In the genomic region with DNA sequence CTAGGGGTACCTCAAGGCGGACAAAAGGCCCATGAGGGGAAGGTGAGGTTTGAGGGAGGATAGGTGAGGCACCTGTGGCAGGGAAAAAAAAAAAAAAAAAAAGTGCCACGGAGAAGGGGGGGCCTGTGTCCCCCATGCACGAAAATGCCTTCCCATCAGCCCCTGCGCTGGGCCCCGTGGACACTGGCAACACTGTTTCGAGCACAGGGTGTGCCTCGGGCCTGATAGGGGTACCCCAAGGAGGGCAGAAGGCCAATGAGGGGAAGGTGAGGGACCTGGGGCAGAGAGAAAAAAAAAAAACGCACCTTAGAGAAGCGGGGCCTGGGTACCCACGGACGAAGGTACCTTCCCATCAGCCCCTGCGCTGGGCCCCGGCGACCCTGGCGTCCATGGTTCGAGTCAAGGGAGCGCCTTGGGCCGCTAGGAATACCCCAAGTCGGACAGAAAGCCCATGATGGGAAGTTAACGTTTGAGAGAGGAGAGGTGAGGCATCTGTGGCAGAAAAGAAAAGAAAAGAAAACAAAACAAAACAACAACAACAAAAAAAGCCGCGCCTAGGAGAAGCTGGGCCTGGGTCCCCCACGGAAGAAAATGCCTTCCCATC, we compare ENCODE assay signal across 7 cellular contexts.
A peak's percentile ranks its signal among the peaks of the same experiment; 100 is the strongest.
DNase-seq lines count a peak whose midpoint lies in the region; ATAC-seq and TF ChIP-seq lines count a peak whose summit lies in the region.
"Not testable (repeated sequence)": the region's sequence is repeated elsewhere in the genome, so short reads cannot be mapped to it uniquely, and the experiment has no call there.

No MANE protein-coding gene starts in this region.

- DNase-seq in SK-N-DZ (ENCODE audit: low spot score) = peak; percentile 0
- DNase-seq in activated CD8-positive, alpha-beta memory T cell treated with anti-CD3 and anti-CD28 coated beads for 24 hours = peak; percentile 52
- peak; percentile 20 for DNase-seq in activated naive CD4-positive, alpha-beta T cell treated with anti-CD3 and anti-CD28 coated beads, Interleukin-2, amount 10 ng/mL, durations not matched to agents 7 days and 5 days
- peak in 2 of 3 donors; percentile 10 to 32 for DNase-seq in right cardiac atrium
- peak in 1 of 3 donors; percentile 62 for DNase-seq in mucosa of descending colon
- peak; percentile 53 for DNase-seq in sciatic nerve (ENCODE audit: low spot score)
- DNase-seq in upper lobe of right lung = peak; percentile 54

- H3K27ac Mint-ChIP-seq in activated naive CD4-positive, alpha-beta T cell treated with anti-CD3 and anti-CD28 coated beads, Interleukin-2, amount 10 ng/mL, durations not matched to agents 7 days and 5 days = not testable (repeated sequence)

- WGBS in right cardiac atrium = 71% methylated on average over 11 of the region's 23 CpGs

- TF ChIP-seq CTCF in mucosa of descending colon (IDR thresholded peaks at IDR 0.05); upper lobe of right lung (IDR thresholded peaks at IDR 0.05): not testable (repeated sequence)

- not testable (repeated sequence) for H3K9me3 Mint-ChIP-seq in activated naive CD4-positive, alpha-beta T cell treated with anti-CD3 and anti-CD28 coated beads, Interleukin-2, amount 10 ng/mL, durations not matched to agents 7 days and 5 days

- not testable (repeated sequence) for ATAC-seq in right cardiac atrium, sciatic nerve, upper lobe of right lung
- peak; percentile 14 for ATAC-seq in mucosa of descending colon

- H3K4me1 Mint-ChIP-seq in activated naive CD4-positive, alpha-beta T cell treated with anti-CD3 and anti-CD28 coated beads, Interleukin-2, amount 10 ng/mL, durations not matched to agents 7 days and 5 days = not testable (repeated sequence)

- not testable (repeated sequence) for H3K27ac ChIP-seq in right cardiac atrium (ENCODE audit: low read length); upper lobe of right lung

- H3K4me3 Mint-ChIP-seq in activated naive CD4-positive, alpha-beta T cell treated with anti-CD3 and anti-CD28 coated beads, Interleukin-2, amount 10 ng/mL, durations not matched to agents 7 days and 5 days = not testable (repeated sequence)

- H3K27me3 Mint-ChIP-seq in activated naive CD4-positive, alpha-beta T cell treated with anti-CD3 and anti-CD28 coated beads, Interleukin-2, amount 10 ng/mL, durations not matched to agents 7 days and 5 days = not testable (repeated sequence)

- not testable (repeated sequence) for H3K36me3 ChIP-seq in mucosa of descending colon (ENCODE audit: low read depth); upper lobe of right lung

- H3K4me1 ChIP-seq in right cardiac atrium (ENCODE audit: control insufficient read depth, insufficient read depth, low read length); mucosa of descending colon (ENCODE audit: low read depth); upper lobe of right lung: not testable (repeated sequence)

- CTCF ChIA-PET in activated naive CD4-positive, alpha-beta T cell treated with anti-CD3 and anti-CD28 coated beads, Interleukin-2, amount 10 ng/mL, durations not matched to agents 7 days and 5 days (lab: Charles Lee) = not testable (repeated sequence)

- H3K4me3 ChIP-seq in right cardiac atrium (ENCODE audit: low read length); mucosa of descending colon; upper lobe of right lung: not testable (repeated sequence)

- not testable (repeated sequence) for H3K9me3 ChIP-seq in right cardiac atrium (ENCODE audit: control insufficient read depth, low read length); upper lobe of right lung
- peaks cover 17% of the 10 kb centered on the region for H3K9me3 ChIP-seq in mucosa of descending colon

- not testable (repeated sequence) for H3K27me3 ChIP-seq in right cardiac atrium (ENCODE audit: control insufficient read depth, insufficient read depth); upper lobe of right lung

- intact Hi-C loops in right cardiac atrium (cut with DNase I); mucosa of descending colon (cut with DNase I, micrococcal nuclease); sciatic nerve (cut with DNase I); upper lobe of right lung (cut with DNase I): not testable (repeated sequence)

- not testable (repeated sequence) for H3K36me3 Mint-ChIP-seq in activated naive CD4-positive, alpha-beta T cell treated with anti-CD3 and anti-CD28 coated beads, Interleukin-2, amount 10 ng/mL, durations not matched to agents 7 days and 5 days
